In the genomic region with DNA sequence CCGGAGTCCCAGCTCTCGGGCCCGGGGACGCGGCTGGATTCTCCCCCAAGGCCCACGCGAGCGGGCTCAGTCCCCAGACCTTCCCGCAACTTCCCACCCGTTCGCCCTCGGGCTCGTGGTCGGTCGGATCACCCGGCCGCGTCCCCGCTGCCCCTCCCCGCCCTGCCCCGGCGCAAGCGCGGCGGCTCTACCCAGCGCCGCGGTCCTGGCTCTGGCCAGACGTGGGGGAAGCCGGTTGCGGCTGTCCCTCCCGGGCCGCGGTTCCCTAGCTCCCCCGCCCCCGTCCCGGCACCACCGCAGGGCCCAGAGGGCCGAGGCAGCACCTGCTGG, we compare ENCODE assay signal across 8 cellular contexts. TPM values are rescaled to one million over a fixed set of nuclear protein-coding genes. Genes with fewer than 3 reads are reported as not detected.
DNase-seq lines count a peak whose midpoint lies in the region; ATAC-seq and TF ChIP-seq lines count a peak whose summit lies in the region.

No MANE protein-coding gene starts in this region.

- peak overlapping the region; percentile 98 to 99 for H3K4ac ChIP-seq in mesenchymal stem cell (ENCODE audit: low read depth in 1 of 2, low read length in 2 of 2)

- H3K23ac ChIP-seq in mesenchymal stem cell (ENCODE audit: low read length in 2 of 2), result peak overlapping the region; percentile 79 to 99

- H3K9me3 ChIP-seq in mesenchymal stem cell (ENCODE audit: control insufficient read depth, low read length), result no peaks in the 10 kb centered on the region

- 0% methylated on average over 36 of the region's 39 CpGs for WGBS in mesenchymal stem cell
- under 1% methylated on average over 39 of the region's 39 CpGs for WGBS in urinary bladder

- peak overlapping the region; percentile 92 to 98 for H3K14ac ChIP-seq in mesenchymal stem cell (ENCODE audit: low read length in 2 of 2)

- H3K4me1 ChIP-seq in mesenchymal stem cell (ENCODE audit: control insufficient read depth, insufficient read depth, low read depth, low read length) (peaks cover 5% of the 10 kb centered on the region), urinary bladder (ENCODE audit: insufficient read depth) (no peaks in the 10 kb centered on the region)

- peak overlapping the region; percentile 98 for H2BK120ac ChIP-seq in mesenchymal stem cell (ENCODE audit: low read depth, low read length)

- ATAC-seq in GM19452 (IDR thresholded peaks at IDR 0.05; ENCODE audit: unreplicated experiment), result peak; percentile 23

- H2AFZ ChIP-seq in mesenchymal stem cell (ENCODE audit: low read depth, low read length), result no peak overlapping the region

- H3K27ac ChIP-seq in mesenchymal stem cell (ENCODE audit: low read length, poor library complexity, severe bottlenecking), result peak overlapping the region; percentile 91
- peak overlapping the region; percentile 100 for H3K27ac ChIP-seq in urinary bladder (ENCODE audit: low read depth)

- peak overlapping the region; percentile 96 for H4K8ac ChIP-seq in mesenchymal stem cell (ENCODE audit: low read length)

- H3K36me3 ChIP-seq in mesenchymal stem cell (ENCODE audit: control insufficient read depth in 1 of 2, insufficient read depth in 2 of 2, low read depth in 1 of 2, low read length in 2 of 2), result peaks cover 0 to 2% of the 10 kb centered on the region in 2 experiments
- H3K36me3 ChIP-seq in urinary bladder (ENCODE audit: insufficient read depth), result no peaks in the 10 kb centered on the region

- peak overlapping the region; percentile 99 to 100 for H3K18ac ChIP-seq in mesenchymal stem cell (ENCODE audit: low read depth in 1 of 2, low read length in 2 of 2)

- H2BK5ac ChIP-seq in mesenchymal stem cell (ENCODE audit: low read depth, low read length, poor library complexity, severe bottlenecking), result peak overlapping the region; percentile 99

- H3K4me2 ChIP-seq in mesenchymal stem cell (ENCODE audit: low read length, poor library complexity, severe bottlenecking), result peak overlapping the region; percentile 72

- no peak for TF ChIP-seq CTCF in LNCaP clone FGC (IDR thresholded peaks at IDR 0.05; ENCODE audit: control insufficient read depth, extremely low read depth, insufficient read depth)
- no peak for TF ChIP-seq CTCF in cardiac fibroblast (IDR thresholded peaks at IDR 0.05; ENCODE audit: low read depth, low read length)

- peak; percentile 55 for DNase-seq in COR-L47 (lab: John Stamatoyannopoulos, UW)
- no peak for DNase-seq in LNCaP clone FGC (ENCODE audit: low read depth)
- DNase-seq in cardiac fibroblast (ENCODE audit: low read depth in 2 of 2), result no peak
- no peak for DNase-seq in mesenchymal stem cell
- no peak for DNase-seq in iPS-NIHi7 (ENCODE audit: extremely low spot score)
- no peak for DNase-seq in DMS153 treated with DMSO at 0.1 percent for 48 hours (lab: John Stamatoyannopoulos, UW; ENCODE audit: unreplicated experiment)

- H3K4me3 ChIP-seq in LNCaP clone FGC (ENCODE audit: low read depth, low read length), result peak overlapping the region; percentile 76
- H3K4me3 ChIP-seq in cardiac fibroblast (replicated peaks in 1 of 2; ENCODE audit: low read depth in 2 of 2, low read length in 2 of 2), result peak overlapping the region; percentile 75 to 81
- H3K4me3 ChIP-seq in mesenchymal stem cell (ENCODE audit: insufficient read depth in 1 of 2, low read depth in 1 of 2, low read length in 2 of 2), result peak overlapping the region; percentile 88 to 96
- H3K4me3 ChIP-seq in urinary bladder (ENCODE audit: low read depth, low read length), result peak overlapping the region; percentile 97

- H4K91ac ChIP-seq in mesenchymal stem cell (ENCODE audit: low read length), result peak overlapping the region; percentile 99

- no peak overlapping the region for H2AK5ac ChIP-seq in mesenchymal stem cell (ENCODE audit: low read length, severe bottlenecking)

- peak overlapping the region; percentile 98 for H3K9ac ChIP-seq in mesenchymal stem cell (ENCODE audit: low read length)

- H3K79me1 ChIP-seq in mesenchymal stem cell (replicated peaks; ENCODE audit: low read length, poor library complexity, severe bottlenecking), result peaks cover 1% of the 10 kb centered on the region

- peak overlapping the region; percentile 100 for H2BK15ac ChIP-seq in mesenchymal stem cell (ENCODE audit: low read depth, poor library complexity, severe bottlenecking)

- no peaks in the 10 kb centered on the region for H3K27me3 ChIP-seq in mesenchymal stem cell (ENCODE audit: control insufficient read depth in 1 of 2, insufficient read depth in 1 of 2, low read length in 2 of 2)

- H2BK12ac ChIP-seq in mesenchymal stem cell (ENCODE audit: low read length in 2 of 2), result peak overlapping the region; percentile 66 to 92

RNA-seq across cellular contexts. Expression of a gene that starts 0.4 kb away (rescaled TPM):
- polyA plus RNA-seq in mesenchymal stem cell (2013, experiment 1 of 2), result 73.3 TPM
- polyA plus RNA-seq in mesenchymal stem cell (2013, experiment 2 of 2), result 78.2 TPM
- total RNA-seq in urinary bladder, result 108 TPM
- polyA plus RNA-seq in urinary bladder, result 149 TPM

RNA-seq across cellular contexts. Expression of a gene that starts 51.6 kb away (rescaled TPM):
- 192 TPM for polyA plus RNA-seq in mesenchymal stem cell (2013, experiment 1 of 2)
- 202 TPM for polyA plus RNA-seq in mesenchymal stem cell (2013, experiment 2 of 2)
- 129 TPM for total RNA-seq in urinary bladder
- polyA plus RNA-seq in urinary bladder, result 160 TPM
